Comparison of ENCODE assay signal across 1 cellular context in genomic region chr1:34163792-34164509, GRCh38.
TF ChIP-seq lines count a peak whose summit lies in the region.

No MANE protein-coding gene starts in this region.

TF ChIP-seq in endothelial cell of umbilical vein, 7 proteins besides CTCF, POLR2A, EP300 and RAD21:
- peak; percentile 90 for TF ChIP-seq EZH2 (IDR thresholded peaks at IDR 0.05; ENCODE audit: borderline replicate concordance, low read depth, low read length, severe bottlenecking)
- no peak for TF ChIP-seq FOS (IDR thresholded peaks at IDR 0.05; ENCODE audit: borderline replicate concordance, insufficient read depth, low read length)
- TF ChIP-seq GATA2 (IDR thresholded peaks at IDR 0.05; ENCODE audit: insufficient read depth, insufficient read length, low read depth, low read length) = no peak
- TF ChIP-seq POLR2AphosphoS5 (IDR thresholded peaks at IDR 0.05; ENCODE audit: insufficient read depth, low read depth, low read length) = no peak
- no peak for TF ChIP-seq JUN (IDR thresholded peaks at IDR 0.05; ENCODE audit: borderline replicate concordance, insufficient read depth, insufficient read length, low read depth)
